1 cellular context compared by ENCODE assay signal in the genomic region with DNA sequence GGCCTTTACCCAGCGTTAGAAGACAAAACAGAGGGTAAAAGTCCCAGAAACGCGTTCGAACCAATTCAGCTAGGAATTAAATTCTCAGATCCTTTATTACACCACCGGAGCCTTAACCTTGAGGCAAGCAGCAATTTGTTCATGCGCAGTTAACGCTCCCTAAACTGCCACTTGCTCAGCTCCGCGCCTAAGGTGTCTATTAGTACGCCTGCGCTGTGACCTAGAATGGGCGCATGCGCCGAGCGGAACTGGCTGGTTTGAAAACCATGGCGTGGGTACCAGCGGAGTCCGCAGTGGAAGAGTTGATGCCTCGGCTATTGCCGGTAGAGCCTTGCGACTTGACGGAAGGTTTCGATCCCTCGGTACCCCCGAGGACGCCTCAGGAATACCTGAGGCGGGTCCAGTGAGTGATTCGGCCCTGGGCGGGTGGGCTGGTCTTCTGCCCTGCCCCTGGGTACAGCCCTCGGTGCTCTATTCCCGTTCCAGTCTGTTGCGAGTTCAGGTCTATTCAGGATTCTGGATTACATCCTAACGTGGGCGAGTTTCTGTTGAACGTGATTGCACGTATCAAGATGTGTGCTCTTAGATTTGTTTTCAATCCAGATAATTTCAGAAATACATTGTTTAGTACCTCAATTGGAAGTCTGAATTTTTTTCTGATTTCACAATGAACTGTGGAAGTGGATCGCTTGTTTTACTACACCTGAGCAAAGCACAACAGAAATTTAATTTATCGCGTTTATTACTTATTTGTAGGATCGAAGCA.
TF ChIP-seq lines count a peak whose summit lies in the region.

A gene with protein sequence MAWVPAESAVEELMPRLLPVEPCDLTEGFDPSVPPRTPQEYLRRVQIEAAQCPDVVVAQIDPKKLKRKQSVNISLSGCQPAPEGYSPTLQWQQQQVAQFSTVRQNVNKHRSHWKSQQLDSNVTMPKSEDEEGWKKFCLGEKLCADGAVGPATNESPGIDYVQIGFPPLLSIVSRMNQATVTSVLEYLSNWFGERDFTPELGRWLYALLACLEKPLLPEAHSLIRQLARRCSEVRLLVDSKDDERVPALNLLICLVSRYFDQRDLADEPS (plus strand): TSS at position 251 of the 766 bp plus-strand sequence. CDS start 16 bp downstream, at position 267.

TF ChIP-seq in HepG2, 621 proteins besides CTCF, POLR2A, EP300 and RAD21 (continued from another document and continues in another):
- TF ChIP-seq MEIS1 (CRISPR knock-in tag; IDR thresholded peaks at IDR 0.05; ENCODE audit: borderline replicate concordance), result peak; percentile 89
- TF ChIP-seq ZNF709 (CRISPR knock-in tag; IDR thresholded peaks at IDR 0.05), result peak; percentile 84; the same call in 1 of the 2 replicates
- peak; percentile 84; the same call in 1 of the 2 replicates for TF ChIP-seq ZSCAN22 (CRISPR knock-in tag; IDR thresholded peaks at IDR 0.05)
- TF ChIP-seq, protein P1, sequence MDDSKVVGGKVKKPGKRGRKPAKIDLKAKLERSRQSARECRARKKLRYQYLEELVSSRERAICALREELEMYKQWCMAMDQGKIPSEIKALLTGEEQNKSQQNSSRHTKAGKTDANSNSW (CRISPR knock-in tag; IDR thresholded peaks at IDR 0.05; ENCODE audit: borderline replicate concordance), result peak; percentile 88; the same call in 1 of the 2 replicates
- peak; percentile 31; the same call in 1 of the 2 replicates for TF ChIP-seq ZKSCAN8 (CRISPR knock-in tag; IDR thresholded peaks at IDR 0.05; ENCODE audit: borderline replicate concordance)
- TF ChIP-seq YEATS4 (CRISPR knock-in tag; IDR thresholded peaks at IDR 0.05; ENCODE audit: borderline replicate concordance), result peak; percentile 97
- peak; percentile 96 for TF ChIP-seq ZIK1 (CRISPR knock-in tag; IDR thresholded peaks at IDR 0.05; ENCODE audit: borderline replicate concordance, low read depth)
- no peak for TF ChIP-seq NCOA5 (CRISPR knock-in tag; IDR thresholded peaks at IDR 0.05)
- TF ChIP-seq ZSCAN9 (CRISPR knock-in tag; IDR thresholded peaks at IDR 0.05; ENCODE audit: borderline replicate concordance), result peak; percentile 87; the same call in 1 of the 2 replicates
- peak; percentile 95 for TF ChIP-seq KAT8 (CRISPR knock-in tag; IDR thresholded peaks at IDR 0.05)
- TF ChIP-seq HDAC2 (CRISPR knock-in tag; IDR thresholded peaks at IDR 0.05), result peak; percentile 79; the same call in 1 of the 2 replicates
- TF ChIP-seq YY1 (IDR thresholded peaks at IDR 0.05; ENCODE audit: insufficient read depth, insufficient replicate concordance, low read depth, low read length), result peak; percentile 91
- peak; percentile 94; the same call in 1 of the 2 replicates for TF ChIP-seq ZNF616 (CRISPR knock-in tag; IDR thresholded peaks at IDR 0.05; ENCODE audit: low read depth)
- TF ChIP-seq ZFP82 (CRISPR knock-in tag; IDR thresholded peaks at IDR 0.05; ENCODE audit: borderline replicate concordance), result no peak
- TF ChIP-seq ARHGAP35 (CRISPR knock-in tag; IDR thresholded peaks at IDR 0.05; ENCODE audit: borderline replicate concordance), result peak; percentile 90; the same call in 1 of the 2 replicates
- TF ChIP-seq, protein P2, sequence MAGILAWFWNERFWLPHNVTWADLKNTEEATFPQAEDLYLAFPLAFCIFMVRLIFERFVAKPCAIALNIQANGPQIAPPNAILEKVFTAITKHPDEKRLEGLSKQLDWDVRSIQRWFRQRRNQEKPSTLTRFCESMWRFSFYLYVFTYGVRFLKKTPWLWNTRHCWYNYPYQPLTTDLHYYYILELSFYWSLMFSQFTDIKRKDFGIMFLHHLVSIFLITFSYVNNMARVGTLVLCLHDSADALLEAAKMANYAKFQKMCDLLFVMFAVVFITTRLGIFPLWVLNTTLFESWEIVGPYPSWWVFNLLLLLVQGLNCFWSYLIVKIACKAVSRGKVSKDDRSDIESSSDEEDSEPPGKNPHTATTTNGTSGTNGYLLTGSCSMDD (CRISPR knock-in tag; IDR thresholded peaks at IDR 0.05), result no peak
- TF ChIP-seq MAZ (IDR thresholded peaks at IDR 0.05; ENCODE audit: borderline replicate concordance, low read depth, low read length), result no peak
- peak; percentile 93 for TF ChIP-seq MAZ (CRISPR knock-in tag; IDR thresholded peaks at IDR 0.05; ENCODE audit: low read depth)
- peak; percentile 97 for TF ChIP-seq SALL1 (CRISPR knock-in tag; IDR thresholded peaks at IDR 0.05)
- peak; percentile 97 for TF ChIP-seq PHF8 (CRISPR knock-in tag; IDR thresholded peaks at IDR 0.05)
- TF ChIP-seq, protein P3, sequence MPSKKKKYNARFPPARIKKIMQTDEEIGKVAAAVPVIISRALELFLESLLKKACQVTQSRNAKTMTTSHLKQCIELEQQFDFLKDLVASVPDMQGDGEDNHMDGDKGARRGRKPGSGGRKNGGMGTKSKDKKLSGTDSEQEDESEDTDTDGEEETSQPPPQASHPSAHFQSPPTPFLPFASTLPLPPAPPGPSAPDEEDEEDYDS (CRISPR knock-in tag; IDR thresholded peaks at IDR 0.05), result peak; percentile 94
- TF ChIP-seq ZNF274 (CRISPR knock-in tag; IDR thresholded peaks at IDR 0.05), result peak; percentile 97
- TF ChIP-seq ZNF891 (CRISPR knock-in tag; IDR thresholded peaks at IDR 0.05), result peak; percentile 96
- TF ChIP-seq, protein P4, sequence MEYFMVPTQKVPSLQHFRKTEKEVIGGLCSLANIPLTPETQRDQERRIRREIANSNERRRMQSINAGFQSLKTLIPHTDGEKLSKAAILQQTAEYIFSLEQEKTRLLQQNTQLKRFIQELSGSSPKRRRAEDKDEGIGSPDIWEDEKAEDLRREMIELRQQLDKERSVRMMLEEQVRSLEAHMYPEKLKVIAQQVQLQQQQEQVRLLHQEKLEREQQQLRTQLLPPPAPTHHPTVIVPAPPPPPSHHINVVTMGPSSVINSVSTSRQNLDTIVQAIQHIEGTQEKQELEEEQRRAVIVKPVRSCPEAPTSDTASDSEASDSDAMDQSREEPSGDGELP (IDR thresholded peaks at IDR 0.05; ENCODE audit: borderline replicate concordance, low read depth), result no peak; the same call in 1 of the 2 replicates
- peak; percentile 87; the same call in 1 of the 2 replicates for TF ChIP-seq MTA1 (CRISPR knock-in tag; IDR thresholded peaks at IDR 0.05; ENCODE audit: borderline replicate concordance)
- no peak for TF ChIP-seq ATM (IDR thresholded peaks at IDR 0.05; ENCODE audit: borderline replicate concordance)
- TF ChIP-seq, protein P5, sequence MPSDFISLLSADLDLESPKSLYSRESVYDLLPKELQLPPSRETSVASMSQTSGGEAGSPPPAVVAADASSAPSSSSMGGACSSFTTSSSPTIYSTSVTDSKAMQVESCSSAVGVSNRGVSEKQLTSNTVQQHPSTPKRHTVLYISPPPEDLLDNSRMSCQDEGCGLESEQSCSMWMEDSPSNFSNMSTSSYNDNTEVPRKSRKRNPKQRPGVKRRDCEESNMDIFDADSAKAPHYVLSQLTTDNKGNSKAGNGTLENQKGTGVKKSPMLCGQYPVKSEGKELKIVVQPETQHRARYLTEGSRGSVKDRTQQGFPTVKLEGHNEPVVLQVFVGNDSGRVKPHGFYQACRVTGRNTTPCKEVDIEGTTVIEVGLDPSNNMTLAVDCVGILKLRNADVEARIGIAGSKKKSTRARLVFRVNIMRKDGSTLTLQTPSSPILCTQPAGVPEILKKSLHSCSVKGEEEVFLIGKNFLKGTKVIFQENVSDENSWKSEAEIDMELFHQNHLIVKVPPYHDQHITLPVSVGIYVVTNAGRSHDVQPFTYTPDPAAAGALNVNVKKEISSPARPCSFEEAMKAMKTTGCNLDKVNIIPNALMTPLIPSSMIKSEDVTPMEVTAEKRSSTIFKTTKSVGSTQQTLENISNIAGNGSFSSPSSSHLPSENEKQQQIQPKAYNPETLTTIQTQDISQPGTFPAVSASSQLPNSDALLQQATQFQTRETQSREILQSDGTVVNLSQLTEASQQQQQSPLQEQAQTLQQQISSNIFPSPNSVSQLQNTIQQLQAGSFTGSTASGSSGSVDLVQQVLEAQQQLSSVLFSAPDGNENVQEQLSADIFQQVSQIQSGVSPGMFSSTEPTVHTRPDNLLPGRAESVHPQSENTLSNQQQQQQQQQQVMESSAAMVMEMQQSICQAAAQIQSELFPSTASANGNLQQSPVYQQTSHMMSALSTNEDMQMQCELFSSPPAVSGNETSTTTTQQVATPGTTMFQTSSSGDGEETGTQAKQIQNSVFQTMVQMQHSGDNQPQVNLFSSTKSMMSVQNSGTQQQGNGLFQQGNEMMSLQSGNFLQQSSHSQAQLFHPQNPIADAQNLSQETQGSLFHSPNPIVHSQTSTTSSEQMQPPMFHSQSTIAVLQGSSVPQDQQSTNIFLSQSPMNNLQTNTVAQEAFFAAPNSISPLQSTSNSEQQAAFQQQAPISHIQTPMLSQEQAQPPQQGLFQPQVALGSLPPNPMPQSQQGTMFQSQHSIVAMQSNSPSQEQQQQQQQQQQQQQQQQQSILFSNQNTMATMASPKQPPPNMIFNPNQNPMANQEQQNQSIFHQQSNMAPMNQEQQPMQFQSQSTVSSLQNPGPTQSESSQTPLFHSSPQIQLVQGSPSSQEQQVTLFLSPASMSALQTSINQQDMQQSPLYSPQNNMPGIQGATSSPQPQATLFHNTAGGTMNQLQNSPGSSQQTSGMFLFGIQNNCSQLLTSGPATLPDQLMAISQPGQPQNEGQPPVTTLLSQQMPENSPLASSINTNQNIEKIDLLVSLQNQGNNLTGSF (CRISPR knock-in tag; IDR thresholded peaks at IDR 0.05), result peak; percentile 96
- peak; percentile 67 for TF ChIP-seq FOSL2 (CRISPR knock-in tag; IDR thresholded peaks at IDR 0.05)
- TF ChIP-seq HOXA9 (CRISPR knock-in tag; IDR thresholded peaks at IDR 0.05; ENCODE audit: borderline replicate concordance), result no peak
- peak; percentile 71; the same call in 1 of the 2 replicates for TF ChIP-seq ZNF564 (CRISPR knock-in tag; IDR thresholded peaks at IDR 0.05)
- TF ChIP-seq ZNF160 (CRISPR knock-in tag; IDR thresholded peaks at IDR 0.05), result peak; percentile 95
- no peak for TF ChIP-seq ZNF577 (CRISPR knock-in tag; IDR thresholded peaks at IDR 0.05; ENCODE audit: borderline replicate concordance, low read depth)
- TF ChIP-seq, protein P6, sequence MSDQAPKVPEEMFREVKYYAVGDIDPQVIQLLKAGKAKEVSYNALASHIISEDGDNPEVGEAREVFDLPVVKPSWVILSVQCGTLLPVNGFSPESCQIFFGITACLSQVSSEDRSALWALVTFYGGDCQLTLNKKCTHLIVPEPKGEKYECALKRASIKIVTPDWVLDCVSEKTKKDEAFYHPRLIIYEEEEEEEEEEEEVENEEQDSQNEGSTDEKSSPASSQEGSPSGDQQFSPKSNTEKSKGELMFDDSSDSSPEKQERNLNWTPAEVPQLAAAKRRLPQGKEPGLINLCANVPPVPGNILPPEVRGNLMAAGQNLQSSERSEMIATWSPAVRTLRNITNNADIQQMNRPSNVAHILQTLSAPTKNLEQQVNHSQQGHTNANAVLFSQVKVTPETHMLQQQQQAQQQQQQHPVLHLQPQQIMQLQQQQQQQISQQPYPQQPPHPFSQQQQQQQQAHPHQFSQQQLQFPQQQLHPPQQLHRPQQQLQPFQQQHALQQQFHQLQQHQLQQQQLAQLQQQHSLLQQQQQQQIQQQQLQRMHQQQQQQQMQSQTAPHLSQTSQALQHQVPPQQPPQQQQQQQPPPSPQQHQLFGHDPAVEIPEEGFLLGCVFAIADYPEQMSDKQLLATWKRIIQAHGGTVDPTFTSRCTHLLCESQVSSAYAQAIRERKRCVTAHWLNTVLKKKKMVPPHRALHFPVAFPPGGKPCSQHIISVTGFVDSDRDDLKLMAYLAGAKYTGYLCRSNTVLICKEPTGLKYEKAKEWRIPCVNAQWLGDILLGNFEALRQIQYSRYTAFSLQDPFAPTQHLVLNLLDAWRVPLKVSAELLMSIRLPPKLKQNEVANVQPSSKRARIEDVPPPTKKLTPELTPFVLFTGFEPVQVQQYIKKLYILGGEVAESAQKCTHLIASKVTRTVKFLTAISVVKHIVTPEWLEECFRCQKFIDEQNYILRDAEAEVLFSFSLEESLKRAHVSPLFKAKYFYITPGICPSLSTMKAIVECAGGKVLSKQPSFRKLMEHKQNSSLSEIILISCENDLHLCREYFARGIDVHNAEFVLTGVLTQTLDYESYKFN (CRISPR knock-in tag; conservative IDR thresholded peaks at IDR 0.05), result peak; percentile 59
- TF ChIP-seq, protein P7, sequence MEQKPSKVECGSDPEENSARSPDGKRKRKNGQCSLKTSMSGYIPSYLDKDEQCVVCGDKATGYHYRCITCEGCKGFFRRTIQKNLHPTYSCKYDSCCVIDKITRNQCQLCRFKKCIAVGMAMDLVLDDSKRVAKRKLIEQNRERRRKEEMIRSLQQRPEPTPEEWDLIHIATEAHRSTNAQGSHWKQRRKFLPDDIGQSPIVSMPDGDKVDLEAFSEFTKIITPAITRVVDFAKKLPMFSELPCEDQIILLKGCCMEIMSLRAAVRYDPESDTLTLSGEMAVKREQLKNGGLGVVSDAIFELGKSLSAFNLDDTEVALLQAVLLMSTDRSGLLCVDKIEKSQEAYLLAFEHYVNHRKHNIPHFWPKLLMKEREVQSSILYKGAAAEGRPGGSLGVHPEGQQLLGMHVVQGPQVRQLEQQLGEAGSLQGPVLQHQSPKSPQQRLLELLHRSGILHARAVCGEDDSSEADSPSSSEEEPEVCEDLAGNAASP (CRISPR knock-in tag; IDR thresholded peaks at IDR 0.05; ENCODE audit: borderline replicate concordance), result peak; percentile 85
- TF ChIP-seq, protein P8, sequence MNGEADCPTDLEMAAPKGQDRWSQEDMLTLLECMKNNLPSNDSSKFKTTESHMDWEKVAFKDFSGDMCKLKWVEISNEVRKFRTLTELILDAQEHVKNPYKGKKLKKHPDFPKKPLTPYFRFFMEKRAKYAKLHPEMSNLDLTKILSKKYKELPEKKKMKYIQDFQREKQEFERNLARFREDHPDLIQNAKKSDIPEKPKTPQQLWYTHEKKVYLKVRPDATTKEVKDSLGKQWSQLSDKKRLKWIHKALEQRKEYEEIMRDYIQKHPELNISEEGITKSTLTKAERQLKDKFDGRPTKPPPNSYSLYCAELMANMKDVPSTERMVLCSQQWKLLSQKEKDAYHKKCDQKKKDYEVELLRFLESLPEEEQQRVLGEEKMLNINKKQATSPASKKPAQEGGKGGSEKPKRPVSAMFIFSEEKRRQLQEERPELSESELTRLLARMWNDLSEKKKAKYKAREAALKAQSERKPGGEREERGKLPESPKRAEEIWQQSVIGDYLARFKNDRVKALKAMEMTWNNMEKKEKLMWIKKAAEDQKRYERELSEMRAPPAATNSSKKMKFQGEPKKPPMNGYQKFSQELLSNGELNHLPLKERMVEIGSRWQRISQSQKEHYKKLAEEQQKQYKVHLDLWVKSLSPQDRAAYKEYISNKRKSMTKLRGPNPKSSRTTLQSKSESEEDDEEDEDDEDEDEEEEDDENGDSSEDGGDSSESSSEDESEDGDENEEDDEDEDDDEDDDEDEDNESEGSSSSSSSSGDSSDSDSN (CRISPR knock-in tag; IDR thresholded peaks at IDR 0.05), result peak; percentile 83
- TF ChIP-seq, protein P9, sequence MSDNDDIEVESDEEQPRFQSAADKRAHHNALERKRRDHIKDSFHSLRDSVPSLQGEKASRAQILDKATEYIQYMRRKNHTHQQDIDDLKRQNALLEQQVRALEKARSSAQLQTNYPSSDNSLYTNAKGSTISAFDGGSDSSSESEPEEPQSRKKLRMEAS (IDR thresholded peaks at IDR 0.05), result peak; percentile 87
- TF ChIP-seq JUN (CRISPR knock-in tag; IDR thresholded peaks at IDR 0.05), result no peak; the same call in 1 of the 2 replicates
- peak; percentile 99 for TF ChIP-seq KMT2A (CRISPR knock-in tag; IDR thresholded peaks at IDR 0.05)
- no peak for TF ChIP-seq ZNF549 (CRISPR knock-in tag; IDR thresholded peaks at IDR 0.05)
- TF ChIP-seq DMAP1 (CRISPR knock-in tag; IDR thresholded peaks at IDR 0.05), result peak; percentile 98
- TF ChIP-seq TOPORS (CRISPR knock-in tag; IDR thresholded peaks at IDR 0.05), result peak; percentile 63; the same call in 1 of the 2 replicates
- TF ChIP-seq RFXANK (CRISPR knock-in tag; IDR thresholded peaks at IDR 0.05), result no peak; the same call in 1 of the 2 replicates
- no peak; the same call in 1 of the 2 replicates for TF ChIP-seq CEBPB (IDR thresholded peaks at IDR 0.05; ENCODE audit: borderline replicate concordance, low read depth, low read length)
- peak; percentile 91 for TF ChIP-seq ZMAT3 (CRISPR knock-in tag; conservative IDR thresholded peaks at IDR 0.05)
- TF ChIP-seq ZNF614 (CRISPR knock-in tag; IDR thresholded peaks at IDR 0.05; ENCODE audit: borderline replicate concordance), result peak; percentile 82; the same call in 1 of the 2 replicates
- no peak; the same call in 1 of the 2 replicates for TF ChIP-seq FOSL1 (CRISPR knock-in tag; IDR thresholded peaks at IDR 0.05; ENCODE audit: borderline replicate concordance)
